Comparison of ENCODE assay signal across 28 cellular contexts in the genomic region with DNA sequence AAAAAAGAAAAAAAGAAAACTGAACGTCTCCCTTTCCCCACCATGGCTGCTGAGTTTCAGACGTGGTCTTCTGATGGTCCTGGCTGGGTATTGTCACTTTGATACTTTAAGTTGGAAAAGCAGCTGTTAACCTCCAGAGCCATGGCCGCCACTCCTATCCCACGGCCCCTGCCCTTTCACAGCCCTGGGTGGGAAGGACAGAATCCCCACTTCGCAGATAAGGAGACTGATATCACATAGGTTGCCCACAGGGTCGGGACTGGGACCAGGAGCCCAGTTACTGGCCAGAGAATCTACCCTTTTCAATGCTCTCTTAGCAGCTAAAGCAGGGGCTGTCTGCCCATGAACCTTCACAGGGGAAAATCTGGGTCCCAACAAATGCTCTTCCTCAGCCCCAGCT. TPM values are rescaled to one million over a fixed set of nuclear protein-coding genes. Genes with fewer than 3 reads are reported as not detected.
DNase-seq lines count a peak whose midpoint lies in the region; ATAC-seq, FAIRE-seq and TF ChIP-seq lines count a peak whose summit lies in the region.
"Had no signal": no experiment of that assay in that cellular context is flagged by ENCODE, and none has a peak within 500 bp of the region (broad histone marks: within the 10 kb centered on the region; RNA-seq: fewer than 3 reads in every experiment).

No MANE protein-coding gene starts in this region.

- no peaks in the 10 kb centered on the region; a peak in 1 of 5 replicates for H3K27me3 ChIP-seq in HepG2 (ENCODE audit: control insufficient read depth in 1 of 2, insufficient read depth in 2 of 2, low read length in 2 of 2)
- no peaks in the 10 kb centered on the region for H3K27me3 ChIP-seq in right lobe of liver
- no peaks in the 10 kb centered on the region for H3K27me3 ChIP-seq in SJCRH30
- H3K27me3 ChIP-seq in spleen (replicated peaks in 1 of 7), result no peaks in the 10 kb centered on the region
- no peaks in the 10 kb centered on the region for H3K27me3 ChIP-seq in thyroid gland

- WGBS in HepG2 (ENCODE audit: low lambda C conversion rate), result 64% methylated on average over 5 of the region's 6 CpGs
- 65% methylated on average over 5 of the region's 6 CpGs for WGBS in right lobe of liver (ENCODE audit: insufficient coverage, low coverage, low lambda C conversion rate, missing lambda C conversion rate)
- WGBS in spleen, 5 donors, result 83 to 92% (median 89%) methylated on average over 6 of the region's 6 CpGs
- 79 to 85% methylated on average over 6 of the region's 6 CpGs for WGBS in thyroid gland, 2 donors

- H3K9me3 ChIP-seq in HepG2 (ENCODE audit: low read length) (no peaks in the 10 kb centered on the region), right lobe of liver (no peaks in the 10 kb centered on the region), SJCRH30 (replicated peaks) (no peaks in the 10 kb centered on the region), spleen (no peaks in the 10 kb centered on the region), thyroid gland (no peaks in the 10 kb centered on the region)
- H3K9me3 ChIP-seq: Caco-2, SK-N-SH had no signal

- peaks cover 26% of the 10 kb centered on the region for H3K4me1 Mint-ChIP-seq in endothelial cell (ENCODE audit: unreplicated experiment)
- peaks cover 4% of the 10 kb centered on the region for H3K4me1 Mint-ChIP-seq in activated naive CD4-positive, alpha-beta T cell treated with anti-CD3 and anti-CD28 coated beads for 36 hours (ENCODE audit: low read depth)

- no peak overlapping the region for H3K9ac ChIP-seq in HepG2 (ENCODE audit: insufficient read depth, low read depth, low read length)
- H3K9ac ChIP-seq: SK-N-SH had no signal

- TF ChIP-seq CTCF in HepG2 (CRISPR knock-in tag; IDR thresholded peaks at IDR 0.05) (no peak), right lobe of liver (IDR thresholded peaks at IDR 0.05) (no peak), endothelial cell (IDR thresholded peaks at IDR 0.05; ENCODE audit: unreplicated experiment) (no peak), spleen (IDR thresholded peaks at IDR 0.05 in 8 of 11, conservative IDR thresholded peaks at IDR 0.05 in 3 of 11) (no peak), GM10266 (IDR thresholded peaks at IDR 0.05; ENCODE audit: control insufficient read depth, insufficient read depth, low read depth, missing control alignments) (no peak), thyroid gland (IDR thresholded peaks at IDR 0.05) (no peak)

- no peak for FAIRE-seq in HepG2 (lab: Jason Lieb, UNC)
- FAIRE-seq: G401.6, GM12878, RCC 7860 had no signal

- ATAC-seq in HepG2, result no peak
- no peak for ATAC-seq in right lobe of liver
- ATAC-seq: GM23338 had no signal

- no peak overlapping the region for H2AFZ ChIP-seq in HepG2 (ENCODE audit: low read length)

- H3K36me3 ChIP-seq in HepG2 (replicated peaks in 1 of 2; ENCODE audit: control insufficient read depth in 1 of 2, insufficient read depth in 2 of 2, low read length in 2 of 2) (no peaks in the 10 kb centered on the region), right lobe of liver (no peaks in the 10 kb centered on the region), SJCRH30 (no peaks in the 10 kb centered on the region), spleen (no peaks in the 10 kb centered on the region), thyroid gland (no peaks in the 10 kb centered on the region)

- POLR2A ChIA-PET in HepG2 (lab: Yijun Ruan, JAX), result no interaction called here

- no peaks in the 10 kb centered on the region for H3K36me3 Mint-ChIP-seq in endothelial cell (ENCODE audit: low read depth, unreplicated experiment)
- no peaks in the 10 kb centered on the region for H3K36me3 Mint-ChIP-seq in activated naive CD4-positive, alpha-beta T cell treated with anti-CD3 and anti-CD28 coated beads for 36 hours (ENCODE audit: low read depth)
- H3K36me3 Mint-ChIP-seq: CD4-positive, alpha-beta memory T cell had no signal

- in situ Hi-C loops in HepG2 (cut with HindIII; ENCODE audit: extremely low pct_ligation_motif_present, low pct_unique_long_range_greater_than_20kb), result no loop called here

- DNase-seq in HepG2 (ENCODE audit: low spot score) (no peak), right lobe of liver (no peak), SJCRH30 (peak in 1 of 2 experiments; percentile 43), endothelial cell (ENCODE audit: low spot score) (no peak), spleen (peak; percentile 13), GM10266 (ENCODE audit: extremely low spot score) (no peak), thyroid gland (no peak)
- no peak for DNase-seq in activated naive CD4-positive, alpha-beta T cell treated with anti-CD3 and anti-CD28 coated beads for 36 hours
- DNase-seq: Caco-2, HCEC 1CT, NCI-H1105 treated with DMSO at 0.1 percent for 48 hours, NCI-H146, NCI-H1930, NCI-H446, NCI-H526, NCI-H82, OCI-M1, SIG-M5, SW 1271 had no signal

- H3K27ac ChIP-seq in HepG2 (ENCODE audit: extremely low read length, insufficient read depth, low read length) (no peak overlapping the region), right lobe of liver (no peak overlapping the region), SJCRH30 (peak overlapping the region; percentile 73), spleen (peak overlapping the region in 3 of 8 donors; percentile 57 to 83 (median 72)), thyroid gland (peak overlapping the region in 1 of 3 donors; percentile 18)
- H3K27ac ChIP-seq: 22Rv1 had no signal

- peak overlapping the region; percentile 30; the same call in 1 of the 2 replicates for H3K4me2 ChIP-seq in HepG2 (ENCODE audit: low read depth, low read length)
- H3K4me2 ChIP-seq: GM23338, SK-N-SH had no signal

- no peak overlapping the region for H3K4me3 ChIP-seq in HepG2 (replicated peaks in 1 of 3; ENCODE audit: insufficient read depth in 1 of 3, low read depth in 2 of 3, low read length in 3 of 3)
- no peak overlapping the region for H3K4me3 ChIP-seq in right lobe of liver
- H3K4me3 ChIP-seq in SJCRH30, result peak overlapping the region; percentile 41
- no peak overlapping the region for H3K4me3 ChIP-seq in spleen
- no peak overlapping the region for H3K4me3 ChIP-seq in thyroid gland (replicated peaks in 1 of 3)
- H3K4me3 ChIP-seq: GM12878, GM23338 had no signal

- H3K9me3 Mint-ChIP-seq in endothelial cell (ENCODE audit: unreplicated experiment), result no peaks in the 10 kb centered on the region
- no peaks in the 10 kb centered on the region for H3K9me3 Mint-ChIP-seq in activated naive CD4-positive, alpha-beta T cell treated with anti-CD3 and anti-CD28 coated beads for 36 hours
- H3K9me3 Mint-ChIP-seq: CD4-positive, alpha-beta memory T cell; GM23338 had no signal

- BruUV-seq in HepG2 (replicated peaks; lab: Mats Ljungman, UMichigan), result no TSS peak

- peaks cover 4% of the 10 kb centered on the region for H3K27me3 Mint-ChIP-seq in endothelial cell (ENCODE audit: unreplicated experiment)
- H3K27me3 Mint-ChIP-seq in activated naive CD4-positive, alpha-beta T cell treated with anti-CD3 and anti-CD28 coated beads for 36 hours (ENCODE audit: low read depth), result peaks cover 2% of the 10 kb centered on the region
- H3K27me3 Mint-ChIP-seq: CD4-positive, alpha-beta memory T cell had no signal

- H3K4me1 ChIP-seq in HepG2 (ENCODE audit: insufficient read depth, low read length) (peaks cover 72% of the 10 kb centered on the region), right lobe of liver (no peaks in the 10 kb centered on the region), SJCRH30 (peaks cover 16% of the 10 kb centered on the region), spleen (peaks cover 5 to 35% (median 17%) of the 10 kb centered on the region in 6 donors), thyroid gland (peaks cover 3 to 23% of the 10 kb centered on the region in 2 donors)

- no peaks in the 10 kb centered on the region for H3K79me2 ChIP-seq in HepG2 (ENCODE audit: insufficient read depth, low read length)

- no peak overlapping the region for H3K4me3 Mint-ChIP-seq in endothelial cell (ENCODE audit: unreplicated experiment)
- H3K4me3 Mint-ChIP-seq in activated naive CD4-positive, alpha-beta T cell treated with anti-CD3 and anti-CD28 coated beads for 36 hours, result no peak overlapping the region
- H3K4me3 Mint-ChIP-seq: GM23338 had no signal

- TF ChIP-seq EP300 in HepG2 (IDR thresholded peaks at IDR 0.05; ENCODE audit: low read depth in 2 of 2, low read length in 2 of 2), result no peak
- no peak for TF ChIP-seq EP300 in HepG2 (CRISPR knock-in tag; IDR thresholded peaks at IDR 0.05; ENCODE audit: borderline replicate concordance)

- no peak for TF ChIP-seq POLR2A in HepG2 (IDR thresholded peaks at IDR 0.05; ENCODE audit: insufficient read depth in 1 of 2, low read depth in 2 of 2, low read length in 2 of 2)
- TF ChIP-seq POLR2A in right lobe of liver (IDR thresholded peaks at IDR 0.05), result no peak
- TF ChIP-seq POLR2A in spleen (IDR thresholded peaks at IDR 0.05), result no peak
- TF ChIP-seq POLR2A in thyroid gland (IDR thresholded peaks at IDR 0.05), result no peak

- peak overlapping the region; percentile 36 for H3K27ac Mint-ChIP-seq in endothelial cell (ENCODE audit: unreplicated experiment)
- H3K27ac Mint-ChIP-seq in activated naive CD4-positive, alpha-beta T cell treated with anti-CD3 and anti-CD28 coated beads for 36 hours, result no peak overlapping the region
- H3K27ac Mint-ChIP-seq: CD4-positive, alpha-beta memory T cell; GM23338 had no signal

- CTCF ChIA-PET in HepG2 (lab: Yijun Ruan, JAX; ENCODE audit: low intra/inter-chr PET ratio, low total read pairs), result no interaction called here
- CTCF ChIA-PET in activated naive CD4-positive, alpha-beta T cell treated with anti-CD3 and anti-CD28 coated beads for 36 hours (lab: Charles Lee), result no interaction called here

- intact Hi-C loops in HepG2 (cut with micrococcal nuclease; ENCODE audit: unreplicated experiment) (no loop called here), right lobe of liver (cut with DNase I) (no loop called here), spleen (cut with DNase I; ENCODE audit: low total_unique reads) (no loop called here), thyroid gland (cut with DNase I) (no loop called here)
- intact Hi-C loops in activated naive CD4-positive, alpha-beta T cell treated with anti-CD3 and anti-CD28 coated beads for 36 hours (cut with micrococcal nuclease), result no loop called here

- H4K20me1 ChIP-seq in HepG2 (ENCODE audit: insufficient read depth, low read length), result no peaks in the 10 kb centered on the region

- no peak for TF ChIP-seq RAD21 in HepG2 (CRISPR knock-in tag; IDR thresholded peaks at IDR 0.05)

RNA-seq across cellular contexts. Expression of a gene that starts 16.8 kb away (rescaled TPM):
- not detected in 2 replicates for total RNA-seq in HepG2 (2016; rRNA removed; fragmentation: Illumina TruSeq; extraction: Trizol)
- not detected in 2 replicates for total RNA-seq in HepG2 (2016; cell fraction: cytosol; rRNA removed; fragmentation: Illumina TruSeq; extraction: Trizol; ENCODE audit: low read depth)
- not detected in 2 replicates for total RNA-seq in HepG2 (2016; cell fraction: insoluble cytoplasmic fraction; rRNA removed; fragmentation: Illumina TruSeq; extraction: Trizol)
- not detected in 2 replicates for total RNA-seq in HepG2 (2016; cell fraction: membrane; rRNA removed; fragmentation: Illumina TruSeq; extraction: Trizol)
- not detected in 2 replicates for total RNA-seq in HepG2 (2016; cell fraction: nucleus; rRNA removed; fragmentation: Illumina TruSeq; extraction: Trizol)
- 0.05 TPM in 1 of 2 replicates, not detected in the other for polyA plus RNA-seq in HepG2 (2011; rRNA removed)
- polyA plus RNA-seq in HepG2 (2011; cell fraction: cytosol; rRNA removed), result not detected in 2 replicates
- polyA plus RNA-seq in HepG2 (2011; cell fraction: nucleus; rRNA removed), result 0.13 TPM in 1 of 2 replicates, not detected in the other
- 0.08 TPM in 1 of 2 replicates, not detected in the other for polyA plus RNA-seq in HepG2 (2012)
- 0.07 TPM in 1 of 2 replicates, not detected in the other for polyA plus RNA-seq in HepG2 (2016; cell fraction: cytosol; fragmentation: Illumina TruSeq; extraction: Trizol; ENCODE audit: low read depth)
- not detected in 2 replicates for polyA plus RNA-seq in HepG2 (2016; cell fraction: insoluble cytoplasmic fraction; fragmentation: Illumina TruSeq; extraction: Trizol; ENCODE audit: low read depth)
- polyA plus RNA-seq in HepG2 (2016; cell fraction: membrane; fragmentation: Illumina TruSeq; extraction: Trizol; ENCODE audit: low read depth), result not detected in 2 replicates
- polyA plus RNA-seq in HepG2 (2016; cell fraction: nucleus; fragmentation: Illumina TruSeq; extraction: Trizol; ENCODE audit: insufficient read depth, low read depth), result not detected in 2 replicates
- polyA minus RNA-seq in HepG2 (2011; rRNA and poly(A)+ RNA removed; ENCODE audit: low replicate concordance), result 0.09 TPM in 1 of 2 replicates, not detected in the other
- polyA minus RNA-seq in HepG2 (2011; cell fraction: cytosol; rRNA and poly(A)+ RNA removed), result not detected in 2 replicates
- polyA minus RNA-seq in HepG2 (2011; cell fraction: nucleus; rRNA and poly(A)+ RNA removed), result not detected in 2 replicates
- total RNA-seq in right lobe of liver, result under 1 TPM in 2 of 6 experiments, not detected in 4; 0.18 to 0.80 TPM
- total RNA-seq in SJCRH30 (2014; rRNA removed; shearing (Covaris generic)), result 0.22 and 0.63 TPM in 2 replicates
- total RNA-seq in endothelial cell (ENCODE audit: unreplicated experiment), result not detected
- total RNA-seq in spleen, result 1 to 10 TPM in 6 of 7 donors, under 1 TPM in 1; 0.79 to 2.8 (median 2.2) TPM
- under 1 TPM in 2 of 3 donors, not detected in 1; 0.06 to 0.08 TPM for polyA plus RNA-seq in spleen
- not detected for total RNA-seq in activated naive CD4-positive, alpha-beta T cell treated with anti-CD3 and anti-CD28 coated beads for 36 hours
- 100 to 1,000 TPM in 3 of 4 donors, 10 to 100 TPM in 1; 58.5 to 386 (median 270) TPM for total RNA-seq in thyroid gland
- total RNA-seq: CD4-positive, alpha-beta memory T cell; GM12878; LHCN-M2; MCF 10A had no signal
- polyA plus RNA-seq: CD4-positive, alpha-beta memory T cell; GM12878 had no signal

Comparison
In these comparisons a context has a peak if more than half of its experiments do, and no peak if none do; other contexts are left out.
1. RNA of a gene that starts 16.8 kb away (total RNA-seq): 58.5 to 386 TPM in thyroid gland; 0.79 to 2.8 TPM in spleen, 0.22 to 0.63 TPM in SJCRH30, 0.18 to 0.80 TPM in right lobe of liver, not detected in endothelial cell (single experiment), not detected in activated naive CD4-positive, alpha-beta T cell treated with anti-CD3 and anti-CD28 coated beads for 36 hours and not detected in HepG2; every median in the first group is over 10 times any median in the second.